In the genomic region with DNA sequence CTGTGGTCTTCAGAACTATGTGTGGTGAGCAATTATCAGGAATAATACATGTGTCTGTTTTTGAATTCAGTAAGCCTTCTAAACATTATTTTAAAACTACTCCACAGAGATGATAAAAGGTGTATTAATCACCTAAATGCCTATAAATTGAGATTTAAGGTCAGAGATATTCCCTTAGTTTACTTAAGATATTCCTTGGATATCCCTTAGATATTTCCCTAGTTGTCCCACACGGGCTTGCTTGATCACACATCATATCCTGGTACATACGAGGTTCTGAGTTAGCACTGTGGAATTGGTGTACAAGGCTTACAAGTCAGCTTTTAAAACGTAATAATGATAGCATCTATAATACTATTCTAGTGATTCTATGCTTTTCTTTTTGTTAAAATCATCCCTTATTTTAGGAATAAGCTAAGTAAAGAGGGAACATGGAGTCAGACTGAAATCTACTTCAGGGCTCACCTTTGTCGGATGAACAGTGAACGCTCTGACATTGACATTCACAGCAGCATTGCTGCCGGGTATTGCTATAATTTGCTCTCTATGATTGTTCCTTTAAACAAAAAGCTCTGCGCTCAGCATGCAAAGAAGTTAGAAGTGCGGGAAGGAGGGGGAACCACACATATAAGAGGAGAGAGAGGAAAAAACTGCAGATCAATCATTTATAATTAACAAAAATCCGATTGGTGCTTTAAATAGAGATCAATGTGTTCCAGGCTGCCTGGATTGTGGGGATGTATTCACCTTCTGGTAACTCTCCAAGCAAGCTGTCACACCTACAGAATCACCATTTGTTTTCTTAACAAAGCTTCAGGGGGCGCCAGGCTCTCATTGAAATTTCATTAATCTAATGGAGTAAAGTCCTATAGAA, we compare ENCODE assay signal across 10 cellular contexts.
DNase-seq lines count a peak whose midpoint lies in the region; ATAC-seq and TF ChIP-seq lines count a peak whose summit lies in the region.
"Had no signal": no experiment of that assay in that cellular context is flagged by ENCODE, and none has a peak within 500 bp of the region (broad histone marks: within the 10 kb centered on the region; RNA-seq: fewer than 3 reads in every experiment).

No MANE protein-coding gene starts in this region.

- H3K27ac ChIP-seq in HCT116 (ENCODE audit: low read depth, low read length) (no peak overlapping the region), mesenchymal stem cell (ENCODE audit: low read length, poor library complexity, severe bottlenecking) (no peak overlapping the region)

- H3K4me3 Mint-ChIP-seq in Calu3 (ENCODE audit: low read depth, unreplicated experiment) (peak overlapping the region; percentile 70), T-cell (peak overlapping the region; percentile 12 to 25 (median 22))

- no peak for TF ChIP-seq POLR2A in HCT116 (IDR thresholded peaks at IDR 0.05; ENCODE audit: borderline replicate concordance, extremely low read depth, insufficient read depth, insufficient read length)

- intact Hi-C loops in Calu3 (cut with micrococcal nuclease; ENCODE audit: unreplicated experiment) = loop anchor here (1.0 to 5.0 kb wide), 2 partner anchors 28 to 284 kb away; partner anchors contain the start of gene HOXB4
- intact Hi-C loops in HCT116 (cut with micrococcal nuclease) = no loop called here

- H3K9me3 Mint-ChIP-seq in Calu3 (ENCODE audit: low read depth, unreplicated experiment) = no peaks in the 10 kb centered on the region
- H3K9me3 Mint-ChIP-seq in T-cell = no peaks in the 10 kb centered on the region

- no peak for TF ChIP-seq CTCF in Calu3 (IDR thresholded peaks at IDR 0.05; ENCODE audit: unreplicated experiment)
- TF ChIP-seq CTCF in HCT116 (IDR thresholded peaks at IDR 0.05 in 2 of 3, conservative IDR thresholded peaks at IDR 0.05 in 1 of 3; ENCODE audit: borderline replicate concordance in 1 of 3, insufficient read depth in 1 of 3, low read depth in 2 of 3, low read length in 2 of 3) = peak in 2 of 3 experiments; percentile 13 to 33; a peak in 2 of 6 replicates

- no peaks in the 10 kb centered on the region for H3K27me3 Mint-ChIP-seq in Calu3 (ENCODE audit: unreplicated experiment)
- no peaks in the 10 kb centered on the region for H3K27me3 Mint-ChIP-seq in T-cell

- no peak overlapping the region for H2BK12ac ChIP-seq in mesenchymal stem cell (ENCODE audit: low read length in 2 of 2)

- no peaks in the 10 kb centered on the region for H3K79me2 ChIP-seq in HCT116 (ENCODE audit: insufficient read depth, low read length)

- H2BK5ac ChIP-seq in mesenchymal stem cell (ENCODE audit: low read depth, low read length, poor library complexity, severe bottlenecking) = no peak overlapping the region

- H2AK5ac ChIP-seq in mesenchymal stem cell (ENCODE audit: low read length, severe bottlenecking) = no peak overlapping the region

- no peak overlapping the region for H3K4me2 ChIP-seq in HCT116 (ENCODE audit: low read length)
- no peak overlapping the region for H3K4me2 ChIP-seq in mesenchymal stem cell (ENCODE audit: low read length, poor library complexity, severe bottlenecking)

- RAD21 ChIA-PET in HCT116 (lab: Charles Lee; ENCODE audit: low non-redundant PET in 1 of 2, low total read pairs in 2 of 2, uncharacterized antibody in 2 of 2, unreplicated experiment in 2 of 2) = no interaction called here

- no peak overlapping the region for H3K23ac ChIP-seq in mesenchymal stem cell (ENCODE audit: low read length in 2 of 2)

- peaks cover 66% of the 10 kb centered on the region for H3K4me1 Mint-ChIP-seq in Calu3 (ENCODE audit: low read depth, unreplicated experiment)
- H3K4me1 Mint-ChIP-seq in T-cell = peaks cover 35 to 53% (median 53%) of the 10 kb centered on the region in 3 donors

- no peak overlapping the region for H4K91ac ChIP-seq in mesenchymal stem cell (ENCODE audit: low read length)

- peak; percentile 54 for DNase-seq in Calu3
- no peak for DNase-seq in HCT116 (ENCODE audit: low read depth, low spot score)
- peak in 1 of 34 experiments; percentile 2 for DNase-seq in T-cell
- DNase-seq in mesenchymal stem cell = peak; percentile 13
- DNase-seq in medulla oblongata (ENCODE audit: extremely low spot score) = no peak
- no peak for DNase-seq in activated naive CD4-positive, alpha-beta T cell treated with Interleukin-2 at 50 U/mL for 16 hours
- DNase-seq: NCI-H510A treated with DMSO at 0.1 percent for 48 hours, spleen had no signal

- no peak overlapping the region for H4K8ac ChIP-seq in mesenchymal stem cell (ENCODE audit: low read length)

- H3K36me3 Mint-ChIP-seq in Calu3 (ENCODE audit: insufficient read depth, unreplicated experiment) (peaks cover 9% of the 10 kb centered on the region), T-cell (peaks cover 9% of the 10 kb centered on the region)

- no peak overlapping the region for H2BK15ac ChIP-seq in mesenchymal stem cell (ENCODE audit: low read depth, poor library complexity, severe bottlenecking)

- TF ChIP-seq RAD21 in HCT116 (IDR thresholded peaks at IDR 0.05; ENCODE audit: low read depth) = peak; percentile 35

- H3K4ac ChIP-seq in mesenchymal stem cell (ENCODE audit: low read depth in 1 of 2, low read length in 2 of 2) = no peak overlapping the region

- peak; percentile 32; the same call in 1 of the 2 replicates for ATAC-seq in HCT116
- ATAC-seq in T-cell (replicated peaks in 1 of 4) = no peak
- ATAC-seq in HG03354 (IDR thresholded peaks at IDR 0.05; ENCODE audit: poor library complexity, severe bottlenecking, unreplicated experiment) = no peak
- ATAC-seq in HG02642 (IDR thresholded peaks at IDR 0.05; ENCODE audit: poor library complexity, unreplicated experiment) = no peak

- no peak overlapping the region for H3K18ac ChIP-seq in mesenchymal stem cell (ENCODE audit: low read depth in 1 of 2, low read length in 2 of 2)

- no peaks in the 10 kb centered on the region for H3K27me3 ChIP-seq in HCT116 (ENCODE audit: insufficient read depth, low read length)
- peaks cover 0 to 4% of the 10 kb centered on the region in 2 experiments for H3K27me3 ChIP-seq in mesenchymal stem cell (ENCODE audit: control insufficient read depth in 1 of 2, insufficient read depth in 1 of 2, low read length in 2 of 2)

- H2BK120ac ChIP-seq in mesenchymal stem cell (ENCODE audit: low read depth, low read length) = no peak overlapping the region

- H3K9ac ChIP-seq in HCT116 (ENCODE audit: low read length) (no peak overlapping the region), mesenchymal stem cell (ENCODE audit: low read length) (no peak overlapping the region)

- WGBS in mesenchymal stem cell = 78% methylated on average over 4 of the region's 10 CpGs

- H3K27ac Mint-ChIP-seq in Calu3 (ENCODE audit: unreplicated experiment) = peak overlapping the region; percentile 94
- peak overlapping the region; percentile 90 to 98 for H3K27ac Mint-ChIP-seq in T-cell

- no peaks in the 10 kb centered on the region for H3K9me2 ChIP-seq in HCT116 (ENCODE audit: insufficient read depth)

- BruUV-seq in Calu3 (replicated peaks; lab: Mats Ljungman, UMichigan) (TSS peak; percentile 27), HCT116 (replicated peaks; lab: Mats Ljungman, UMichigan) (no TSS peak)

- no peak overlapping the region for H3K14ac ChIP-seq in mesenchymal stem cell (ENCODE audit: low read length in 2 of 2)

- H3K9me3 ChIP-seq in HCT116 (ENCODE audit: control insufficient read depth in 1 of 2, insufficient read depth in 1 of 2, low read depth in 1 of 2, low read length in 2 of 2) (no peaks in the 10 kb centered on the region), mesenchymal stem cell (ENCODE audit: control insufficient read depth, low read length) (no peaks in the 10 kb centered on the region)
- H3K9me3 ChIP-seq: spleen had no signal

- H2AFZ ChIP-seq in HCT116 (ENCODE audit: low read depth, low read length, poor library complexity, severe bottlenecking) (no peak overlapping the region), mesenchymal stem cell (ENCODE audit: low read depth, low read length) (no peak overlapping the region)

- H3K36me3 ChIP-seq in HCT116 (ENCODE audit: control insufficient read depth in 1 of 2, insufficient read depth in 2 of 2, low read length in 2 of 2) (no peaks in the 10 kb centered on the region), mesenchymal stem cell (ENCODE audit: control insufficient read depth in 1 of 2, insufficient read depth in 2 of 2, low read depth in 1 of 2, low read length in 2 of 2) (no peaks in the 10 kb centered on the region)
- H3K36me3 ChIP-seq: spleen had no signal

- no peak overlapping the region for H3K4me3 ChIP-seq in HCT116 (replicated peaks in 1 of 2; ENCODE audit: low read depth in 1 of 2, low read length in 2 of 2)
- no peak overlapping the region for H3K4me3 ChIP-seq in mesenchymal stem cell (ENCODE audit: insufficient read depth in 1 of 2, low read depth in 1 of 2, low read length in 2 of 2)
- H3K4me3 ChIP-seq: spleen had no signal

- no peaks in the 10 kb centered on the region for H3K79me1 ChIP-seq in mesenchymal stem cell (replicated peaks; ENCODE audit: low read length, poor library complexity, severe bottlenecking)

- POLR2A ChIA-PET in HCT116 (lab: Charles Lee) (no interaction called here), T-cell (lab: Charles Lee) (no interaction called here)

- H4K20me1 ChIP-seq in HCT116 (ENCODE audit: insufficient read depth) = no peaks in the 10 kb centered on the region

- peaks cover 8 to 32% of the 10 kb centered on the region in 2 experiments; a peak in 3 of 4 replicates for H3K4me1 ChIP-seq in HCT116 (ENCODE audit: control insufficient read depth in 1 of 2, insufficient read depth in 2 of 2, low read length in 2 of 2)
- no peaks in the 10 kb centered on the region for H3K4me1 ChIP-seq in mesenchymal stem cell (ENCODE audit: control insufficient read depth, insufficient read depth, low read depth, low read length)

- CTCF ChIA-PET in Calu3 (lab: Charles Lee) = interaction anchor here (0.6 to 4.5 kb wide), 16 partner anchors 15 to 193 kb away, joined by 3 to 35 read pairs (median 4); no protein-coding TSS in a partner anchor
- CTCF ChIA-PET in HCT116 (lab: Charles Lee) = interaction anchor here (0.9 to 4.9 kb wide), 10 partner anchors 14 to 585 kb away, joined by 3 to 41 read pairs (median 4); no protein-coding TSS in a partner anchor
- CTCF ChIA-PET in T-cell (lab: Charles Lee) = interaction anchor here in 1 of 2 donors (0.9 to 2.6 kb wide), 9 partner anchors 11 to 299 kb away, joined by 3 to 11 read pairs (median 4); no protein-coding TSS in a partner anchor

TF ChIP-seq in HCT116, 20 proteins besides CTCF, POLR2A, EP300 and RAD21 (continues in another document):
- TF ChIP-seq ATF3 (IDR thresholded peaks at IDR 0.05) = no peak
- no peak for TF ChIP-seq ZNF274 (IDR thresholded peaks at IDR 0.05; ENCODE audit: low read depth, low read length)

Comparison
In these comparisons a context has a peak if more than half of its experiments do, and no peak if none do; other contexts are left out.
1. DNase-seq: peak in Calu3 (single experiment) and mesenchymal stem cell (single experiment); none in HCT116 (single experiment), medulla oblongata (single experiment) and activated naive CD4-positive, alpha-beta T cell treated with Interleukin-2 at 50 U/mL for 16 hours (single experiment).